In the genomic region with DNA sequence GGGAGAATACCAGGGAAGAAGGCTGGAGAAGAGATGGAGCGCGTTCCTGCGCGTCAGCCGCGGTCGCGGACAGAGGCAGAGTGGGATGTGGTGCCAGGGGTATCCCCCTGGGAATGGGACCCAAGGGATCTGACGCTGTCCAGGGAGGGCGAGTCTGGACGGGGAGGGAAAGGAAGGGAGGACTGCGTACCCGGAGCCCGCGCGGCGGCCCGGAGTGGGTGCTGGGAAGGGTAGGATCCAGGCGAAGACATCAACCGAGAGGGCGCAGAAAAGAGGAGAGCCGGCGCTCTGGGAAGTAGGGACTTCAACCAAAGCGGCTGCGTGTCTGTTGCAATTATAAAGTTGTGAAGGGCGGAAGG, we compare ENCODE assay signal across 11 cellular contexts. TPM values are rescaled to one million over a fixed set of nuclear protein-coding genes. Genes with fewer than 3 reads are reported as not detected.
A peak's percentile ranks its signal among the peaks of the same experiment; 100 is the strongest.
DNase-seq lines count a peak whose midpoint lies in the region; ATAC-seq, FAIRE-seq and TF ChIP-seq lines count a peak whose summit lies in the region.
"Had no signal": no experiment of that assay in that cellular context is flagged by ENCODE, and none has a peak within 500 bp of the region (broad histone marks: within the 10 kb centered on the region; RNA-seq: fewer than 3 reads in every experiment).

No MANE protein-coding gene starts in this region.

- H3K27ac Mint-ChIP-seq in naive thymus-derived CD8-positive, alpha-beta T cell = no peak overlapping the region
- H3K27ac Mint-ChIP-seq in stimulated activated naive CD8-positive, alpha-beta T cell treated with anti-CD3 and anti-CD28 coated beads, Interleukin-15, amount 100 ng/mL, for 72 hours = no peak overlapping the region

- peaks cover 0 to 7% (median 0%) of the 10 kb centered on the region in 4 donors for H3K4me1 Mint-ChIP-seq in naive thymus-derived CD8-positive, alpha-beta T cell
- H3K4me1 Mint-ChIP-seq in stimulated activated naive CD8-positive, alpha-beta T cell treated with anti-CD3 and anti-CD28 coated beads, Interleukin-15, amount 100 ng/mL, for 72 hours = peaks cover 4% of the 10 kb centered on the region

- peak; percentile 40 for DNase-seq in NCI-H510A treated with DMSO at 0.1 percent for 48 hours (lab: John Stamatoyannopoulos, UW)
- no peak for DNase-seq in NCI-H510A (lab: John Stamatoyannopoulos, UW)
- peak; percentile 20 for DNase-seq in cerebellum (ENCODE audit: low spot score)
- DNase-seq in kidney = peak; percentile 42
- DNase-seq in upper lobe of right lung = no peak
- DNase-seq in naive thymus-derived CD8-positive, alpha-beta T cell = no peak
- no peak for DNase-seq in activated effector memory CD4-positive, alpha-beta T cell treated with Interleukin-2 at 50 U/mL for 16 hours
- no peak for DNase-seq in stimulated activated naive CD8-positive, alpha-beta T cell treated with anti-CD3 and anti-CD28 coated beads, Interleukin-15, amount 100 ng/mL, for 72 hours
- DNase-seq: cerebellar nuclear complex had no signal

- peak; percentile 22 for ATAC-seq in upper lobe of right lung
- no peak for ATAC-seq in naive thymus-derived CD8-positive, alpha-beta T cell
- ATAC-seq in stimulated activated naive CD8-positive, alpha-beta T cell treated with anti-CD3 and anti-CD28 coated beads, Interleukin-15, amount 100 ng/mL, for 72 hours = no peak

- H3K27me3 ChIP-seq in upper lobe of right lung = peaks cover 44% of the 10 kb centered on the region
- H3K27me3 ChIP-seq: BLaER1 had no signal

- H3K27me3 Mint-ChIP-seq in naive thymus-derived CD8-positive, alpha-beta T cell = peaks cover 20 to 57% (median 35%) of the 10 kb centered on the region in 5 donors
- H3K27me3 Mint-ChIP-seq in stimulated activated naive CD8-positive, alpha-beta T cell treated with anti-CD3 and anti-CD28 coated beads, Interleukin-15, amount 100 ng/mL, for 72 hours = peaks cover 43% of the 10 kb centered on the region

- H3K9me3 Mint-ChIP-seq in naive thymus-derived CD8-positive, alpha-beta T cell = peaks cover 0 to 11% (median 8%) of the 10 kb centered on the region in 9 donors
- H3K9me3 Mint-ChIP-seq in stimulated activated naive CD8-positive, alpha-beta T cell treated with anti-CD3 and anti-CD28 coated beads, Interleukin-15, amount 100 ng/mL, for 72 hours = peaks cover 0 to 8% of the 10 kb centered on the region in 2 donors

- TF ChIP-seq CTCF in kidney (IDR thresholded peaks at IDR 0.05; ENCODE audit: borderline replicate concordance, extremely low read depth, insufficient read depth) = no peak
- TF ChIP-seq CTCF in upper lobe of right lung (IDR thresholded peaks at IDR 0.05) = no peak

- H3K4me3 ChIP-seq in kidney (ENCODE audit: low read length in 2 of 2) = no peak overlapping the region
- H3K4me3 ChIP-seq in upper lobe of right lung = peak overlapping the region; percentile 26
- H3K4me3 ChIP-seq: BLaER1 had no signal

- H3K36me3 Mint-ChIP-seq in naive thymus-derived CD8-positive, alpha-beta T cell = peaks cover 0 to 12% (median 3%) of the 10 kb centered on the region in 3 donors

- intact Hi-C loops in kidney (cut with DNase I) = no loop called here
- intact Hi-C loops in upper lobe of right lung (cut with DNase I) = no loop called here

- POLR2A ChIA-PET in naive thymus-derived CD8-positive, alpha-beta T cell (lab: Charles Lee) = no interaction called here

- no peak overlapping the region for H3K27ac ChIP-seq in kidney (ENCODE audit: low read depth in 2 of 2, low read length in 2 of 2)
- no peak overlapping the region for H3K27ac ChIP-seq in upper lobe of right lung
- H3K27ac ChIP-seq: BLaER1 had no signal

- H3K9ac ChIP-seq in kidney (ENCODE audit: low read length in 2 of 2) = no peak overlapping the region
- H3K9ac ChIP-seq: BLaER1 had no signal

- FAIRE-seq in kidney (lab: Jason Lieb, UNC) = no peak

- H3K4me3 Mint-ChIP-seq in naive thymus-derived CD8-positive, alpha-beta T cell = no peak overlapping the region
- no peak overlapping the region for H3K4me3 Mint-ChIP-seq in stimulated activated naive CD8-positive, alpha-beta T cell treated with anti-CD3 and anti-CD28 coated beads, Interleukin-15, amount 100 ng/mL, for 72 hours

- peaks cover 0 to 4% of the 10 kb centered on the region in 2 donors for H3K4me1 ChIP-seq in kidney (ENCODE audit: control insufficient read depth in 1 of 2, insufficient read depth in 1 of 2, low read depth in 1 of 2, low read length in 2 of 2)
- H3K4me1 ChIP-seq in upper lobe of right lung = no peaks in the 10 kb centered on the region
- H3K4me1 ChIP-seq: BLaER1 had no signal

- H3K9me3 ChIP-seq in kidney (ENCODE audit: control insufficient read depth in 1 of 2, low read length in 2 of 2) = no peaks in the 10 kb centered on the region
- H3K9me3 ChIP-seq in upper lobe of right lung = no peaks in the 10 kb centered on the region

- H3K36me3 ChIP-seq in kidney (ENCODE audit: control insufficient read depth in 1 of 2, insufficient read depth in 2 of 2, low read length in 2 of 2) (no peaks in the 10 kb centered on the region), upper lobe of right lung (no peaks in the 10 kb centered on the region)
- H3K36me3 ChIP-seq: BLaER1 had no signal

RNA-seq across cellular contexts. Expression of a gene that starts 0.7 kb away (rescaled TPM):
- total RNA-seq in cerebellum (34.8 TPM), kidney (not detected), upper lobe of right lung (0.35 TPM)
- polyA plus RNA-seq in kidney (ENCODE audit: insufficient read depth, low read depth, low replicate concordance) = not detected
- total RNA-seq in naive thymus-derived CD8-positive, alpha-beta T cell = not detected
- polyA plus RNA-seq in naive thymus-derived CD8-positive, alpha-beta T cell = not detected
- total RNA-seq: NCI-H460 had no signal

Comparison
In these comparisons a context has a peak if more than half of its experiments do, and no peak if none do; other contexts are left out.
1. DNase-seq: peak in NCI-H510A treated with DMSO at 0.1 percent for 48 hours (single experiment), cerebellum (single experiment) and kidney (single experiment); none in NCI-H510A (single experiment), upper lobe of right lung (single experiment), naive thymus-derived CD8-positive, alpha-beta T cell (0 of 10), activated effector memory CD4-positive, alpha-beta T cell treated with Interleukin-2 at 50 U/mL for 16 hours (single experiment) and stimulated activated naive CD8-positive, alpha-beta T cell treated with anti-CD3 and anti-CD28 coated beads, Interleukin-15, amount 100 ng/mL, for 72 hours (0 of 2).
2. RNA of a gene that starts 0.7 kb away (total RNA-seq): 34.8 TPM in cerebellum (single experiment); 0.35 TPM in upper lobe of right lung (single experiment), not detected in kidney (single experiment) and not detected in naive thymus-derived CD8-positive, alpha-beta T cell; every median in the first group is over 10 times any median in the second.